In the genomic region with DNA sequence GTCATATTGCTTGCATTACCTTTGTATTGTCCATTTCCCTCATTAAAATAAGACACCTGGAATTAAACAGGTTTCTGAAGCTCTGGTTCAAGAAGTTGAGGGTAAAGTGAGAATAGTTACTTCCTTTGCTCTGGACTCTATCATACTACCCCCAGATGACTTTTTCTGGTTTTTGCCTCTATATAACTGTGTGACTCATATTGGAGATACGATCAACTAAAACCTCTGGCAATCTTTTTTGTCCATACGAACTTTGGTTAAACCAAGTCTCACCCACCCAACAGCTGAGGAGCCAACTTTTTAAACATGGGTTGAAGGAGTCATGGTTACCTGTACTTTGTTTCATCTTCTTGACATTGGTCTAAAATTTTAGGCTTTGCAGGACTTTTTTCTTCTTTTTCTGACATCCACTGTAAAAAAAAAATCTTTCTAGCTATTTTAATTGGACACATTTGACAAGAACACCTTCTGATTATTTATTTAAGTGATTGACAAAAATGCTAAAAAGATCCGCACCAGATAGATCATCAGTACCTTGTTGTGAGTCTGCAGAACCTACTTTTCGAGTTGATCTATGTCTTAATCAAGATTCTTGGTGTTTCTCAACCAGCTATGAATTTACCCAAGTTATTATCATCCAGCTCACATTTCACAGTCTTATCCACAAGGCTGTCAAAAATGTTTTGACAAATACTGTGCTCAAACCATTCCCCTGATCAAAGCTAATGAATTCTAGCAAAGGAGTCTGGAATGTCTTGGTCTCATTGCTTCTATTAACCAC, we compare ENCODE assay signal across 1 cellular context.
TF ChIP-seq lines count a peak whose summit lies in the region.

No MANE protein-coding gene starts in this region.

TF ChIP-seq in K562, 482 proteins besides CTCF, POLR2A, EP300 and RAD21 (continued from another document):
- TF ChIP-seq, protein P1, sequence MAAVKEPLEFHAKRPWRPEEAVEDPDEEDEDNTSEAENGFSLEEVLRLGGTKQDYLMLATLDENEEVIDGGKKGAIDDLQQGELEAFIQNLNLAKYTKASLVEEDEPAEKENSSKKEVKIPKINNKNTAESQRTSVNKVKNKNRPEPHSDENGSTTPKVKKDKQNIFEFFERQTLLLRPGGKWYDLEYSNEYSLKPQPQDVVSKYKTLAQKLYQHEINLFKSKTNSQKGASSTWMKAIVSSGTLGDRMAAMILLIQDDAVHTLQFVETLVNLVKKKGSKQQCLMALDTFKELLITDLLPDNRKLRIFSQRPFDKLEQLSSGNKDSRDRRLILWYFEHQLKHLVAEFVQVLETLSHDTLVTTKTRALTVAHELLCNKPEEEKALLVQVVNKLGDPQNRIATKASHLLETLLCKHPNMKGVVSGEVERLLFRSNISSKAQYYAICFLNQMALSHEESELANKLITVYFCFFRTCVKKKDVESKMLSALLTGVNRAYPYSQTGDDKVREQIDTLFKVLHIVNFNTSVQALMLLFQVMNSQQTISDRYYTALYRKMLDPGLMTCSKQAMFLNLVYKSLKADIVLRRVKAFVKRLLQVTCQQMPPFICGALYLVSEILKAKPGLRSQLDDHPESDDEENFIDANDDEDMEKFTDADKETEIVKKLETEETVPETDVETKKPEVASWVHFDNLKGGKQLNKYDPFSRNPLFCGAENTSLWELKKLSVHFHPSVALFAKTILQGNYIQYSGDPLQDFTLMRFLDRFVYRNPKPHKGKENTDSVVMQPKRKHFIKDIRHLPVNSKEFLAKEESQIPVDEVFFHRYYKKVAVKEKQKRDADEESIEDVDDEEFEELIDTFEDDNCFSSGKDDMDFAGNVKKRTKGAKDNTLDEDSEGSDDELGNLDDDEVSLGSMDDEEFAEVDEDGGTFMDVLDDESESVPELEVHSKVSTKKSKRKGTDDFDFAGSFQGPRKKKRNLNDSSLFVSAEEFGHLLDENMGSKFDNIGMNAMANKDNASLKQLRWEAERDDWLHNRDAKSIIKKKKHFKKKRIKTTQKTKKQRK (IDR thresholded peaks at IDR 0.05; ENCODE audit: borderline replicate concordance, low read depth, low read length), result no peak
- TF ChIP-seq HEY1 (CRISPR knock-in tag; IDR thresholded peaks at IDR 0.05; ENCODE audit: borderline replicate concordance) (no peak), SRSF3 (IDR thresholded peaks at IDR 0.05; ENCODE audit: insufficient read depth, low read length) (no peak), EP400 (IDR thresholded peaks at IDR 0.05) (no peak), ZNF143 (CRISPR knock-in tag; IDR thresholded peaks at IDR 0.05) (no peak), ZNF175 (CRISPR knock-in tag; IDR thresholded peaks at IDR 0.05; ENCODE audit: low read depth) (no peak), E2F5 (CRISPR knock-in tag; IDR thresholded peaks at IDR 0.05) (no peak), HDAC2 (IDR thresholded peaks at IDR 0.05) (no peak; the same call in 1 of the 2 replicates), REST (CRISPR knock-in tag; IDR thresholded peaks at IDR 0.05; ENCODE audit: low read depth) (no peak), SAFB (IDR thresholded peaks at IDR 0.05; ENCODE audit: borderline replicate concordance, low read depth, low read length) (no peak), ZFPM2 (CRISPR knock-in tag; IDR thresholded peaks at IDR 0.05) (no peak), HIVEP1 (CRISPR knock-in tag; IDR thresholded peaks at IDR 0.05) (no peak), EZH2 (IDR thresholded peaks at IDR 0.05; ENCODE audit: borderline replicate concordance, low read depth, low read length) (no peak), ZNF165 (CRISPR knock-in tag; IDR thresholded peaks at IDR 0.05; ENCODE audit: borderline replicate concordance) (no peak), ZNF77 (CRISPR knock-in tag; IDR thresholded peaks at IDR 0.05) (no peak), ZFP36 (IDR thresholded peaks at IDR 0.05; ENCODE audit: low read depth, low read length, partially characterized antibody) (no peak), ELF2 (CRISPR knock-in tag; IDR thresholded peaks at IDR 0.05) (no peak), FIP1L1 (IDR thresholded peaks at IDR 0.05; ENCODE audit: low read depth, low read length, poor library complexity, severe bottlenecking) (no peak), ZNF76 (CRISPR knock-in tag; IDR thresholded peaks at IDR 0.05; ENCODE audit: borderline replicate concordance) (no peak), CBX1 (IDR thresholded peaks at IDR 0.05; ENCODE audit: low read depth) (no peak), TCF7 (IDR thresholded peaks at IDR 0.05; ENCODE audit: borderline replicate concordance) (no peak), MEIS2 (IDR thresholded peaks at IDR 0.05; ENCODE audit: partially characterized antibody) (peak; percentile 71), FOXM1 (IDR thresholded peaks at IDR 0.05; ENCODE audit: low read depth) (no peak), FOXM1 (CRISPR knock-in tag; IDR thresholded peaks at IDR 0.05; ENCODE audit: low read depth) (no peak), YBX1 (IDR thresholded peaks at IDR 0.05) (no peak), PML (IDR thresholded peaks at IDR 0.05; ENCODE audit: low read length) (peak; percentile 58; the same call in 1 of the 2 replicates), DLX4 (CRISPR knock-in tag; IDR thresholded peaks at IDR 0.05) (no peak), TRIM28 (IDR thresholded peaks at IDR 0.05) (no peak), FOSL1 (tag; conservative IDR thresholded peaks at IDR 0.05) (peak; percentile 86), FOXJ3 (CRISPR knock-in tag; IDR thresholded peaks at IDR 0.05) (no peak), NFIC (IDR thresholded peaks at IDR 0.05) (no peak), ZBTB43 (CRISPR knock-in tag; IDR thresholded peaks at IDR 0.05) (no peak), ETV1 (tag; conservative IDR thresholded peaks at IDR 0.05; ENCODE audit: low read depth) (no peak), ZNF431 (CRISPR knock-in tag; IDR thresholded peaks at IDR 0.05) (no peak), KAT8 (IDR thresholded peaks at IDR 0.05; ENCODE audit: low read depth) (no peak)
- TF ChIP-seq, protein P2, sequence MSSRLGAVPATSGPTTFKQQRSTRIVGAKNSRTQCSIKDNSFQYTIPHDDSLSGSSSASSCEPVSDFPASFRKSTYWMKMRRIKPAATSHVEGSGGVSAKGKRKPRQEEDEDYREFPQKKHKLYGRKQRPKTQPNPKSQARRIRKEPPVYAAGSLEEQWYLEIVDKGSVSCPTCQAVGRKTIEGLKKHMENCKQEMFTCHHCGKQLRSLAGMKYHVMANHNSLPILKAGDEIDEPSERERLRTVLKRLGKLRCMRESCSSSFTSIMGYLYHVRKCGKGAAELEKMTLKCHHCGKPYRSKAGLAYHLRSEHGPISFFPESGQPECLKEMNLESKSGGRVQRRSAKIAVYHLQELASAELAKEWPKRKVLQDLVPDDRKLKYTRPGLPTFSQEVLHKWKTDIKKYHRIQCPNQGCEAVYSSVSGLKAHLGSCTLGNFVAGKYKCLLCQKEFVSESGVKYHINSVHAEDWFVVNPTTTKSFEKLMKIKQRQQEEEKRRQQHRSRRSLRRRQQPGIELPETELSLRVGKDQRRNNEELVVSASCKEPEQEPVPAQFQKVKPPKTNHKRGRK (tag; IDR thresholded peaks at IDR 0.05), result no peak
- TF ChIP-seq, protein P3, sequence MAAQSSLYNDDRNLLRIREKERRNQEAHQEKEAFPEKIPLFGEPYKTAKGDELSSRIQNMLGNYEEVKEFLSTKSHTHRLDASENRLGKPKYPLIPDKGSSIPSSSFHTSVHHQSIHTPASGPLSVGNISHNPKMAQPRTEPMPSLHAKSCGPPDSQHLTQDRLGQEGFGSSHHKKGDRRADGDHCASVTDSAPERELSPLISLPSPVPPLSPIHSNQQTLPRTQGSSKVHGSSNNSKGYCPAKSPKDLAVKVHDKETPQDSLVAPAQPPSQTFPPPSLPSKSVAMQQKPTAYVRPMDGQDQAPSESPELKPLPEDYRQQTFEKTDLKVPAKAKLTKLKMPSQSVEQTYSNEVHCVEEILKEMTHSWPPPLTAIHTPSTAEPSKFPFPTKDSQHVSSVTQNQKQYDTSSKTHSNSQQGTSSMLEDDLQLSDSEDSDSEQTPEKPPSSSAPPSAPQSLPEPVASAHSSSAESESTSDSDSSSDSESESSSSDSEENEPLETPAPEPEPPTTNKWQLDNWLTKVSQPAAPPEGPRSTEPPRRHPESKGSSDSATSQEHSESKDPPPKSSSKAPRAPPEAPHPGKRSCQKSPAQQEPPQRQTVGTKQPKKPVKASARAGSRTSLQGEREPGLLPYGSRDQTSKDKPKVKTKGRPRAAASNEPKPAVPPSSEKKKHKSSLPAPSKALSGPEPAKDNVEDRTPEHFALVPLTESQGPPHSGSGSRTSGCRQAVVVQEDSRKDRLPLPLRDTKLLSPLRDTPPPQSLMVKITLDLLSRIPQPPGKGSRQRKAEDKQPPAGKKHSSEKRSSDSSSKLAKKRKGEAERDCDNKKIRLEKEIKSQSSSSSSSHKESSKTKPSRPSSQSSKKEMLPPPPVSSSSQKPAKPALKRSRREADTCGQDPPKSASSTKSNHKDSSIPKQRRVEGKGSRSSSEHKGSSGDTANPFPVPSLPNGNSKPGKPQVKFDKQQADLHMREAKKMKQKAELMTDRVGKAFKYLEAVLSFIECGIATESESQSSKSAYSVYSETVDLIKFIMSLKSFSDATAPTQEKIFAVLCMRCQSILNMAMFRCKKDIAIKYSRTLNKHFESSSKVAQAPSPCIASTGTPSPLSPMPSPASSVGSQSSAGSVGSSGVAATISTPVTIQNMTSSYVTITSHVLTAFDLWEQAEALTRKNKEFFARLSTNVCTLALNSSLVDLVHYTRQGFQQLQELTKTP (IDR thresholded peaks at IDR 0.05; ENCODE audit: low read depth in 1 of 2, partially characterized antibody in 2 of 2), result no peak
